In the genomic region with DNA sequence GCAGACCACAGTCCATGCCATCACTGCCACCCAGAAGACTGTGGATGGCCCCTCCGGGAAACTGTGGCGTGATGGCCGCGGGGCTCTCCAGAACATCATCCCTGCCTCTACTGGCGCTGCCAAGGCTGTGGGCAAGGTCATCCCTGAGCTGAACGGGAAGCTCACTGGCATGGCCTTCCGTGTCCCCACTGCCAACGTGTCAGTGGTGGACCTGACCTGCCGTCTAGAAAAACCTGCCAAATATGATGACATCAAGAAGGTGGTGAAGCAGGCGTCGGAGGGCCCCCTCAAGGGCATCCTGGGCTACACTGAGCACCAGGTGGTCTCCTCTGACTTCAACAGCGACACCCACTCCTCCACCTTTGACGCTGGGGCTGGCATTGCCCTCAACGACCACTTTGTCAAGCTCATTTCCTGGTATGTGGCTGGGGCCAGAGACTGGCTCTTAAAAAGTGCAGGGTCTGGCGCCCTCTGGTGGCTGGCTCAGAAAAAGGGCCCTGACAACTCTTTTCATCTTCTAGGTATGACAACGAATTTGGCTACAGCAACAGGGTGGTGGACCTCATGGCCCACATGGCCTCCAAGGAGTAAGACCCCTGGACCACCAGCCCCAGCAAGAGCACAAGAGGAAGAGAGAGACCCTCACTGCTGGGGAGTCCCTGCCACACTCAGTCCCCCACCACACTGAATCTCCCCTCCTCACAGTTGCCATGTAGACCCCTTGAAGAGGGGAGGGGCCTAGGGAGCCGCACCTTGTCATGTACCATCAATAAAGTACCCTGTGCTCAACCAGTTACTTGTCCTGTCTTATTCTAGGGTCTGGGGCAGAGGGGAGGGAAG, we compare ENCODE assay signal across 8 cellular contexts. TPM values are rescaled to one million over a fixed set of nuclear protein-coding genes. Genes with fewer than 3 reads are reported as not detected.
DNase-seq lines count a peak whose midpoint lies in the region; ATAC-seq and TF ChIP-seq lines count a peak whose summit lies in the region.
"Not testable (repeated sequence)": the region's sequence is repeated elsewhere in the genome, so short reads cannot be mapped to it uniquely, and the experiment has no call there.

No MANE protein-coding gene starts in this region.

- H3K4me1 ChIP-seq in aorta (ENCODE audit: control insufficient read depth in 1 of 2, insufficient read depth in 2 of 2, low read length in 2 of 2), result not testable (repeated sequence)

- H3K27me3 ChIP-seq in aorta (ENCODE audit: control insufficient read depth in 1 of 2, insufficient read depth in 2 of 2, low read length in 1 of 2), result not testable (repeated sequence)

- not testable (repeated sequence) for H3K36me3 ChIP-seq in aorta (ENCODE audit: control insufficient read depth in 1 of 2, insufficient read depth in 2 of 2, low read length in 1 of 2)

- peak overlapping the region; percentile 96 to 99 for H3K27ac ChIP-seq in coronary artery
- peak overlapping the region in 14 of 21 experiments; percentile 8 to 99 (median 58) for H3K27ac ChIP-seq in skin epidermis
- H3K27ac ChIP-seq in aorta (ENCODE audit: low read depth in 1 of 2, low read length in 2 of 2), result peak overlapping the region in 1 of 2 donors; percentile 19

- WGBS in aorta, 2 donors, result 17 to 19% methylated on average over 17 of the region's 17 CpGs

- intact Hi-C loops in aorta (cut with DNase I), result loop anchor here (2.0 to 5.0 kb wide), 5 partner anchors 13 to 210 kb away; no protein-coding TSS in a partner anchor

- DNase-seq in GM04504 (ENCODE audit: low read depth) (peak; percentile 64), NB4 (ENCODE audit: low read depth) (peak; percentile 88), RPMI7951 (ENCODE audit: low read depth) (peak; percentile 75), kidney glomerular epithelial cell (lab: John Stamatoyannopoulos, UW) (peak; percentile 37), aorta (peak; percentile 88 to 94)
- peak; percentile 51 for DNase-seq in activated CD8-positive, alpha-beta memory T cell treated with anti-CD3 and anti-CD28 coated beads, Interleukin-2, amount 50 U/mL, for 1 hour (ENCODE audit: extremely low read depth)
- not testable (repeated sequence) for DNase-seq in coronary artery (ENCODE audit: low spot score)

- TF ChIP-seq CTCF in NB4 (IDR thresholded peaks at IDR 0.05; ENCODE audit: low read depth, low read length) (peak; percentile 53), coronary artery (IDR thresholded peaks at IDR 0.05) (peak; percentile 81)

- ATAC-seq in aorta (ENCODE audit: low FRiP score), result not testable (repeated sequence)

- H3K4me3 ChIP-seq in NB4 (ENCODE audit: low read depth, low read length); skin epidermis; aorta (ENCODE audit: low read length in 2 of 2): not testable (repeated sequence)
- peak overlapping the region; percentile 91 for H3K4me3 ChIP-seq in coronary artery

- TF ChIP-seq POLR2A in NB4 (IDR thresholded peaks at IDR 0.05; ENCODE audit: extremely low read depth, insufficient read length), result not testable (repeated sequence)

- not testable (repeated sequence) for H3K9me3 ChIP-seq in aorta (ENCODE audit: control insufficient read depth, low read length)

RNA-seq across cellular contexts. Expression of a gene that starts 3.5 kb away (rescaled TPM):
- total RNA-seq in RPMI7951 (2014; rRNA removed; shearing (Covaris generic)), result 8,506 and 8,626 TPM in 2 replicates
- 1,000 to 10,000 TPM; 1,856 to 2,021 TPM for total RNA-seq in aorta
- 1,000 to 10,000 TPM; 2,047 to 3,012 TPM for polyA plus RNA-seq in aorta

RNA-seq across cellular contexts. Expression of a gene that starts 18.0 kb away (rescaled TPM):
- 5.8 and 8.6 TPM in 2 replicates for total RNA-seq in RPMI7951 (2014; rRNA removed; shearing (Covaris generic))
- 10 to 100 TPM; 28.5 to 60.8 TPM for total RNA-seq in aorta
- polyA plus RNA-seq in aorta, result 100 to 1,000 TPM in 1 of 2 donors, 10 to 100 TPM in 1; 11.1 to 110 TPM

RNA-seq across cellular contexts. Expression of a gene that starts 30.3 kb away (rescaled TPM):
- 14.2 and 17.8 TPM in 2 replicates for total RNA-seq in RPMI7951 (2014; rRNA removed; shearing (Covaris generic))
- total RNA-seq in aorta, result 10 to 100 TPM; 24.8 to 27.8 TPM
- polyA plus RNA-seq in aorta, result 10 to 100 TPM in 1 of 2 donors, 1 to 10 TPM in 1; 5.4 to 18.8 TPM

RNA-seq across cellular contexts. Expression of a gene that starts 43.9 kb away (rescaled TPM):
- 92.1 and 106 TPM in 2 replicates for total RNA-seq in RPMI7951 (2014; rRNA removed; shearing (Covaris generic))
- 10 to 100 TPM; 19.9 to 32.8 TPM for total RNA-seq in aorta
- polyA plus RNA-seq in aorta, result 10 to 100 TPM in 1 of 2 donors, 1 to 10 TPM in 1; 5.1 to 13.2 TPM

RNA-seq across cellular contexts. Expression of a gene that starts 44.7 kb away (rescaled TPM):
- total RNA-seq in RPMI7951 (2014; rRNA removed; shearing (Covaris generic)), result 184 and 197 TPM in 2 replicates
- 10 to 100 TPM; 91.8 to 95.5 TPM for total RNA-seq in aorta
- polyA plus RNA-seq in aorta, result 100 to 1,000 TPM; 125 to 283 TPM
